8 cellular contexts compared by ENCODE assay signal in genomic region chr2:216188956-216189355, GRCh38.
A peak's percentile ranks its signal among the peaks of the same experiment; 100 is the strongest.
DNase-seq lines count a peak whose midpoint lies in the region; ATAC-seq and TF ChIP-seq lines count a peak whose summit lies in the region.
"Had no signal": no experiment of that assay in that cellular context is flagged by ENCODE, and none has a peak within 500 bp of the region (broad histone marks: within the 10 kb centered on the region; RNA-seq: fewer than 3 reads in every experiment).

No MANE protein-coding gene starts in this region.

- H3K4me3 ChIP-seq in fibroblast of lung (replicated peaks in 1 of 4; ENCODE audit: control extremely low read depth in 1 of 4, insufficient read depth in 1 of 4, low read depth in 3 of 4, low read length in 4 of 4), result no peak overlapping the region

- no peak for ATAC-seq in T-cell (replicated peaks in 1 of 4)
- no peak for ATAC-seq in stimulated activated memory B cell treated with anti-CD40 and anti-IgM and Interleukin-4, amounts not matched to agents 10 μg/mL and 1 μg/mL and 100 μg/mL, for 72 hours

- no peaks in the 10 kb centered on the region for H4K20me1 ChIP-seq in H9 (ENCODE audit: control insufficient read depth, insufficient read depth, insufficient read length)
- H4K20me1 ChIP-seq in fibroblast of lung (ENCODE audit: control insufficient read depth, extremely low read depth, insufficient read depth, low read length), result no peaks in the 10 kb centered on the region

- H2BK15ac ChIP-seq in H9 (ENCODE audit: low read depth, low read length), result no peak overlapping the region

- no peak overlapping the region for H3K27ac ChIP-seq in H9 (ENCODE audit: insufficient read length, low read depth, low read length)
- H3K27ac ChIP-seq in fibroblast of lung (ENCODE audit: insufficient read depth, low read length), result no peak overlapping the region

- WGBS in H9 (ENCODE audit: extremely low coverage, insufficient read length, low lambda C conversion rate), result no CpG with 5 or more reads among the region's 2 CpGs

- H2BK20ac ChIP-seq in H9 (ENCODE audit: low read depth, low read length, poor library complexity, severe bottlenecking), result no peak overlapping the region

- no peak overlapping the region for H3K4ac ChIP-seq in H9 (ENCODE audit: low read depth, low read length)

- H3K27me3 ChIP-seq in H9 (ENCODE audit: insufficient read depth, low read length) (no peaks in the 10 kb centered on the region), fibroblast of lung (ENCODE audit: control insufficient read depth, insufficient read depth, low read length) (no peaks in the 10 kb centered on the region)

- H3K27ac Mint-ChIP-seq in H9, result peak overlapping the region; percentile 1 to 84 (median 51); a peak in 4 of 7 replicates
- H3K27ac Mint-ChIP-seq in T-cell, result peak overlapping the region; percentile 53 to 56
- H3K27ac Mint-ChIP-seq in activated T-helper 1 cell treated with anti-CD3 and anti-CD28 coated beads, Interleukin-12 subunit alpha, Interleukin-12 subunit beta, Interleukin-2, Interleukin-4 antibody, amounts not matched to agents 30 ng/mL and 10 ng/mL and 1 ng/mL, durations not matched to agents 14 hours and 24 hours and 36 hours, result no peak overlapping the region
- no peak overlapping the region for H3K27ac Mint-ChIP-seq in stimulated activated memory B cell treated with anti-CD40 and anti-IgM and Interleukin-4, amounts not matched to agents 10 μg/mL and 1 μg/mL and 100 μg/mL, for 72 hours

- POLR2A ChIA-PET in T-cell (lab: Charles Lee), result no interaction called here

- H3K4me3 Mint-ChIP-seq in H9, result no peak overlapping the region
- no peak overlapping the region for H3K4me3 Mint-ChIP-seq in T-cell
- H3K4me3 Mint-ChIP-seq in activated T-helper 1 cell treated with anti-CD3 and anti-CD28 coated beads, Interleukin-12 subunit alpha, Interleukin-12 subunit beta, Interleukin-2, Interleukin-4 antibody, amounts not matched to agents 30 ng/mL and 10 ng/mL and 1 ng/mL, durations not matched to agents 14 hours and 24 hours and 36 hours, result no peak overlapping the region
- no peak overlapping the region for H3K4me3 Mint-ChIP-seq in stimulated activated memory B cell treated with anti-CD40 and anti-IgM and Interleukin-4, amounts not matched to agents 10 μg/mL and 1 μg/mL and 100 μg/mL, for 72 hours
- H3K4me3 Mint-ChIP-seq: stimulated activated naive CD8-positive, alpha-beta T cell treated with anti-CD3 and anti-CD28 coated beads, Interleukin-15, Interleukin-2, amounts not matched to agents 100 ng/mL and 50 ng/mL, for 24 hours had no signal

- intact Hi-C loops in activated T-helper 1 cell treated with anti-CD3 and anti-CD28 coated beads, Interleukin-12 subunit alpha, Interleukin-12 subunit beta, Interleukin-2, Interleukin-4 antibody, amounts not matched to agents 30 ng/mL and 10 ng/mL and 1 ng/mL, durations not matched to agents 14 hours and 24 hours and 36 hours (cut with micrococcal nuclease), result no loop called here

- no peaks in the 10 kb centered on the region for H3K79me1 ChIP-seq in H9 (ENCODE audit: insufficient read depth, low read depth, low read length, poor library complexity, severe bottlenecking)

- no peak overlapping the region for H4K8ac ChIP-seq in H9 (replicated peaks; ENCODE audit: insufficient read length, low read depth, low read length)

- no peak overlapping the region for H3K14ac ChIP-seq in H9 (ENCODE audit: insufficient read depth, low read length)

- no peak for DNase-seq in H9
- DNase-seq in T-cell, result no peak
- DNase-seq in fibroblast of lung (ENCODE audit: low read depth in 2 of 2), result peak in 1 of 2 donors; percentile 29
- DNase-seq in renal cortical epithelial cell (ENCODE audit: low read depth), result peak; percentile 89
- DNase-seq in activated T-helper 1 cell treated with anti-CD3 and anti-CD28 coated beads, Interleukin-12 subunit alpha, Interleukin-12 subunit beta, Interleukin-2, Interleukin-4 antibody, amounts not matched to agents 30 ng/mL and 10 ng/mL and 1 ng/mL, durations not matched to agents 14 hours and 24 hours and 36 hours (ENCODE audit: low spot score), result no peak
- DNase-seq in NCI-H1105 treated with DMSO at 0.1 percent for 48 hours (lab: John Stamatoyannopoulos, UW), result no peak

- no peak overlapping the region for H4K5ac ChIP-seq in H9 (ENCODE audit: insufficient read length, low read depth, low read length)

- H3K23ac ChIP-seq in H9 (ENCODE audit: insufficient read length, low read depth, low read length), result no peak overlapping the region

- H3K27me3 Mint-ChIP-seq in H9 (ENCODE audit: low read depth) (no peaks in the 10 kb centered on the region), T-cell (no peaks in the 10 kb centered on the region)
- H3K27me3 Mint-ChIP-seq in activated T-helper 1 cell treated with anti-CD3 and anti-CD28 coated beads, Interleukin-12 subunit alpha, Interleukin-12 subunit beta, Interleukin-2, Interleukin-4 antibody, amounts not matched to agents 30 ng/mL and 10 ng/mL and 1 ng/mL, durations not matched to agents 14 hours and 24 hours and 36 hours (ENCODE audit: insufficient read depth), result no peaks in the 10 kb centered on the region
- H3K27me3 Mint-ChIP-seq in stimulated activated memory B cell treated with anti-CD40 and anti-IgM and Interleukin-4, amounts not matched to agents 10 μg/mL and 1 μg/mL and 100 μg/mL, for 72 hours, result no peaks in the 10 kb centered on the region
- H3K27me3 Mint-ChIP-seq: stimulated activated naive CD8-positive, alpha-beta T cell treated with anti-CD3 and anti-CD28 coated beads, Interleukin-15, Interleukin-2, amounts not matched to agents 100 ng/mL and 50 ng/mL, for 24 hours had no signal

- H2BK12ac ChIP-seq in H9 (ENCODE audit: insufficient read length, low read depth, low read length), result no peak overlapping the region

- H3K79me2 ChIP-seq in H9 (ENCODE audit: insufficient read depth, low read length) (peaks cover 4% of the 10 kb centered on the region; the same call in 1 of the 2 replicates), fibroblast of lung (ENCODE audit: control insufficient read depth, insufficient read depth, low read length) (peaks cover 37% of the 10 kb centered on the region)

- H3K4me2 ChIP-seq in H9 (ENCODE audit: insufficient read depth, insufficient read length, low read length) (no peak overlapping the region), fibroblast of lung (ENCODE audit: extremely low read depth, insufficient read depth, low read length) (peak overlapping the region; percentile 27)

- H3K36me3 ChIP-seq in fibroblast of lung (ENCODE audit: control insufficient read depth, insufficient read depth, low read length), result no peaks in the 10 kb centered on the region

- no peak overlapping the region for H3K9ac ChIP-seq in H9 (ENCODE audit: extremely low read depth, insufficient read length, low read length)
- no peak overlapping the region for H3K9ac ChIP-seq in fibroblast of lung (ENCODE audit: insufficient read depth, low read length)

- H3K23me2 ChIP-seq in H9 (ENCODE audit: insufficient read length, low read depth, low read length, poor library complexity, severe bottlenecking), result no peaks in the 10 kb centered on the region

- H2AFZ ChIP-seq in H9 (ENCODE audit: low read length), result no peak overlapping the region
- no peak overlapping the region for H2AFZ ChIP-seq in fibroblast of lung (ENCODE audit: low read length)

- no peak overlapping the region for H3T11ph ChIP-seq in H9 (ENCODE audit: low read length)

- no peak for TF ChIP-seq CTCF in H9 (conservative IDR thresholded peaks at IDR 0.05)
- TF ChIP-seq CTCF in fibroblast of lung (conservative IDR thresholded peaks at IDR 0.05 in 1 of 2, IDR thresholded peaks at IDR 0.05 in 1 of 2; ENCODE audit: low read depth in 1 of 2, low read length in 2 of 2), result no peak

- H3K56ac ChIP-seq in H9 (ENCODE audit: insufficient read length, low read depth, low read length), result no peak overlapping the region

- CTCF ChIA-PET in T-cell (lab: Charles Lee), result no interaction called here

- H3K4me1 ChIP-seq in H9 (ENCODE audit: insufficient read depth, low read length), result 0 out of 2 replicates have a peak, but pooled peaks cover 3% of the 10 kb centered on the region
- H3K4me1 ChIP-seq in fibroblast of lung (ENCODE audit: control insufficient read depth, extremely low read depth, insufficient read depth, low read length), result peaks cover 13% of the 10 kb centered on the region

- H3K9me3 ChIP-seq in H9 (ENCODE audit: control insufficient read depth, low read depth, low read length) (no peaks in the 10 kb centered on the region), fibroblast of lung (ENCODE audit: control insufficient read depth, insufficient read depth, low read depth, low read length) (no peaks in the 10 kb centered on the region)

- no peak overlapping the region for H3K18ac ChIP-seq in H9 (ENCODE audit: insufficient read length, low read depth, low read length)

- no peak overlapping the region for H2BK5ac ChIP-seq in H9 (ENCODE audit: insufficient read length, low read length)

- H2AK5ac ChIP-seq in H9 (ENCODE audit: insufficient read length, low read length), result no peak overlapping the region

- peaks cover 37 to 52% of the 10 kb centered on the region in 2 experiments for H3K4me1 Mint-ChIP-seq in H9
- H3K4me1 Mint-ChIP-seq in T-cell, result peaks cover 46 to 65% (median 61%) of the 10 kb centered on the region in 3 donors
- H3K4me1 Mint-ChIP-seq in activated T-helper 1 cell treated with anti-CD3 and anti-CD28 coated beads, Interleukin-12 subunit alpha, Interleukin-12 subunit beta, Interleukin-2, Interleukin-4 antibody, amounts not matched to agents 30 ng/mL and 10 ng/mL and 1 ng/mL, durations not matched to agents 14 hours and 24 hours and 36 hours (ENCODE audit: low read depth), result peaks cover 73% of the 10 kb centered on the region
- H3K4me1 Mint-ChIP-seq in stimulated activated memory B cell treated with anti-CD40 and anti-IgM and Interleukin-4, amounts not matched to agents 10 μg/mL and 1 μg/mL and 100 μg/mL, for 72 hours, result peaks cover 57% of the 10 kb centered on the region

- H3K9me3 Mint-ChIP-seq in H9 (no peaks in the 10 kb centered on the region), T-cell (no peaks in the 10 kb centered on the region)
- H3K9me3 Mint-ChIP-seq in activated T-helper 1 cell treated with anti-CD3 and anti-CD28 coated beads, Interleukin-12 subunit alpha, Interleukin-12 subunit beta, Interleukin-2, Interleukin-4 antibody, amounts not matched to agents 30 ng/mL and 10 ng/mL and 1 ng/mL, durations not matched to agents 14 hours and 24 hours and 36 hours, result no peaks in the 10 kb centered on the region
- no peaks in the 10 kb centered on the region for H3K9me3 Mint-ChIP-seq in stimulated activated memory B cell treated with anti-CD40 and anti-IgM and Interleukin-4, amounts not matched to agents 10 μg/mL and 1 μg/mL and 100 μg/mL, for 72 hours
- H3K9me3 Mint-ChIP-seq: stimulated activated naive CD8-positive, alpha-beta T cell treated with anti-CD3 and anti-CD28 coated beads, Interleukin-15, Interleukin-2, amounts not matched to agents 100 ng/mL and 50 ng/mL, for 24 hours had no signal

- no peak overlapping the region for H4K91ac ChIP-seq in H9 (ENCODE audit: insufficient read length, low read depth, low read length)

- peaks cover 7 to 54% (median 27%) of the 10 kb centered on the region in 3 experiments; a peak in 6 of 7 replicates for H3K36me3 Mint-ChIP-seq in H9 (ENCODE audit: insufficient read depth in 1 of 3, low read depth in 3 of 3)
- H3K36me3 Mint-ChIP-seq in T-cell, result peaks cover 42% of the 10 kb centered on the region
- H3K36me3 Mint-ChIP-seq in activated T-helper 1 cell treated with anti-CD3 and anti-CD28 coated beads, Interleukin-12 subunit alpha, Interleukin-12 subunit beta, Interleukin-2, Interleukin-4 antibody, amounts not matched to agents 30 ng/mL and 10 ng/mL and 1 ng/mL, durations not matched to agents 14 hours and 24 hours and 36 hours (ENCODE audit: low read depth), result peaks cover 48% of the 10 kb centered on the region
- H3K36me3 Mint-ChIP-seq in stimulated activated memory B cell treated with anti-CD40 and anti-IgM and Interleukin-4, amounts not matched to agents 10 μg/mL and 1 μg/mL and 100 μg/mL, for 72 hours, result peaks cover 55% of the 10 kb centered on the region

- H2BK120ac ChIP-seq in H9 (ENCODE audit: low read depth, low read length, poor library complexity, severe bottlenecking), result no peak overlapping the region

Comparison
In these comparisons a context has a peak if more than half of its experiments do, and no peak if none do; other contexts are left out.
1. H3K27ac Mint-ChIP-seq: peak in H9 (3 of 3) and T-cell (2 of 2); none in activated T-helper 1 cell treated with anti-CD3 and anti-CD28 coated beads, Interleukin-12 subunit alpha, Interleukin-12 subunit beta, Interleukin-2, Interleukin-4 antibody, amounts not matched to agents 30 ng/mL and 10 ng/mL and 1 ng/mL, durations not matched to agents 14 hours and 24 hours and 36 hours (single experiment) and stimulated activated memory B cell treated with anti-CD40 and anti-IgM and Interleukin-4, amounts not matched to agents 10 μg/mL and 1 μg/mL and 100 μg/mL, for 72 hours (single experiment).